ENCODE assay signal across 8 cellular contexts in genomic region chr13:99442273-99442895, GRCh38. TPM values are rescaled to one million over a fixed set of nuclear protein-coding genes. Genes with fewer than 3 reads are reported as not detected.
DNase-seq lines count a peak whose midpoint lies in the region; ATAC-seq and TF ChIP-seq lines count a peak whose summit lies in the region.

No MANE protein-coding gene starts in this region.

- H3K9me3 Mint-ChIP-seq in CD8-positive, alpha-beta memory T cell = no peaks in the 10 kb centered on the region
- H3K9me3 Mint-ChIP-seq in activated CD8-positive, alpha-beta T cell treated with anti-CD3 and anti-CD28 coated beads for 36 hours = no peaks in the 10 kb centered on the region

- H3K4me1 ChIP-seq in CD8-positive, alpha-beta memory T cell (ENCODE audit: insufficient read depth, low read length) = no peaks in the 10 kb centered on the region
- no peaks in the 10 kb centered on the region for H3K4me1 ChIP-seq in parathyroid adenoma

- no peaks in the 10 kb centered on the region for H3K36me3 ChIP-seq in CD8-positive, alpha-beta memory T cell (ENCODE audit: insufficient read depth, low read length)
- no peaks in the 10 kb centered on the region for H3K36me3 ChIP-seq in parathyroid adenoma (ENCODE audit: control insufficient read depth, insufficient read depth, low read length)

- H2AFZ ChIP-seq in parathyroid adenoma = no peak overlapping the region

- CTCF ChIA-PET in CD8-positive, alpha-beta memory T cell (lab: Charles Lee) = interaction anchor here (0.7 to 6.2 kb wide), 14 partner anchors 25 to 1073 kb away, joined by 3 to 41 read pairs (median 4); partner anchors contain the start of gene TM9SF2
- CTCF ChIA-PET in activated CD8-positive, alpha-beta T cell treated with anti-CD3 and anti-CD28 coated beads for 36 hours (lab: Charles Lee) = interaction anchor here (0.7 to 4.7 kb wide), 30 partner anchors 8 to 276 kb away, joined by 3 to 44 read pairs (median 4); partner anchors contain the start of gene CLYBL

- H3K27ac ChIP-seq in CD8-positive, alpha-beta memory T cell (ENCODE audit: low read depth, low read length) = no peak overlapping the region
- no peak overlapping the region for H3K27ac ChIP-seq in parathyroid adenoma

- H3K9me3 ChIP-seq in CD8-positive, alpha-beta memory T cell (ENCODE audit: low read length) = no peaks in the 10 kb centered on the region
- H3K9me3 ChIP-seq in parathyroid adenoma (ENCODE audit: control insufficient read depth, low read length) = no peaks in the 10 kb centered on the region

- no peak overlapping the region for H3K4me3 Mint-ChIP-seq in CD8-positive, alpha-beta memory T cell
- H3K4me3 Mint-ChIP-seq in activated CD8-positive, alpha-beta T cell treated with anti-CD3 and anti-CD28 coated beads for 36 hours = no peak overlapping the region

- peak; percentile 97 for TF ChIP-seq CTCF in activated CD8-positive, alpha-beta T cell treated with anti-CD3 and anti-CD28 coated beads for 36 hours (IDR thresholded peaks at IDR 0.05)
- TF ChIP-seq CTCF in foreskin fibroblast (IDR thresholded peaks at IDR 0.05; ENCODE audit: low read depth, low read length) (peak; percentile 80), parathyroid adenoma (IDR thresholded peaks at IDR 0.05) (peak; percentile 80)

- no peak overlapping the region for H3K9ac ChIP-seq in parathyroid adenoma

- H3K4me2 ChIP-seq in parathyroid adenoma (ENCODE audit: low read length) = no peak overlapping the region

- H3K4me1 Mint-ChIP-seq in CD8-positive, alpha-beta memory T cell = peaks cover 6% of the 10 kb centered on the region in 3 donors
- H3K4me1 Mint-ChIP-seq in activated CD8-positive, alpha-beta T cell treated with anti-CD3 and anti-CD28 coated beads for 36 hours (ENCODE audit: low read depth) = peaks cover 7% of the 10 kb centered on the region

- ATAC-seq in GM21515 (IDR thresholded peaks at IDR 0.05; ENCODE audit: unreplicated experiment) (peak; percentile 59), GM18870 (IDR thresholded peaks at IDR 0.05; ENCODE audit: unreplicated experiment) (no peak), HG03442 (IDR thresholded peaks at IDR 0.05; ENCODE audit: unreplicated experiment) (no peak)
- peak; percentile 86 for ATAC-seq in activated CD8-positive, alpha-beta T cell treated with anti-CD3 and anti-CD28 coated beads for 36 hours

- no peaks in the 10 kb centered on the region for H3K79me2 ChIP-seq in parathyroid adenoma

- POLR2A ChIA-PET in CD8-positive, alpha-beta memory T cell (lab: Charles Lee) = interaction anchor here (1.0 kb wide), 1 partner anchor 54 kb away, joined by 3 read pairs; no protein-coding TSS in a partner anchor
- POLR2A ChIA-PET in activated CD8-positive, alpha-beta T cell treated with anti-CD3 and anti-CD28 coated beads for 36 hours (lab: Charles Lee) = interaction anchor here (0.6 kb wide), 1 partner anchor 197 kb away, joined by 3 read pairs; no protein-coding TSS in a partner anchor

- intact Hi-C loops in activated CD8-positive, alpha-beta T cell treated with anti-CD3 and anti-CD28 coated beads for 36 hours (cut with micrococcal nuclease) = loop anchor here (2.0 to 5.0 kb wide), 2 partner anchors 60 to 215 kb away; no protein-coding TSS in a partner anchor

- H3K27ac Mint-ChIP-seq in CD8-positive, alpha-beta memory T cell = no peak overlapping the region
- H3K27ac Mint-ChIP-seq in activated CD8-positive, alpha-beta T cell treated with anti-CD3 and anti-CD28 coated beads for 36 hours = no peak overlapping the region

- H3K27me3 Mint-ChIP-seq in CD8-positive, alpha-beta memory T cell = no peaks in the 10 kb centered on the region
- peaks cover 2% of the 10 kb centered on the region for H3K27me3 Mint-ChIP-seq in activated CD8-positive, alpha-beta T cell treated with anti-CD3 and anti-CD28 coated beads for 36 hours

- DNase-seq in CD8-positive, alpha-beta memory T cell = peak in 4 of 5 donors; percentile 47 to 75 (median 58)
- DNase-seq in NCI-H460 (ENCODE audit: extremely low read depth, low read depth) (peak; percentile 26), foreskin fibroblast (peak in 1 of 2 donors; percentile 66)
- peak; percentile 60 for DNase-seq in activated CD8-positive, alpha-beta T cell treated with anti-CD3 and anti-CD28 coated beads for 36 hours

- no peak overlapping the region for H3K4me3 ChIP-seq in CD8-positive, alpha-beta memory T cell (ENCODE audit: low read length)
- H3K4me3 ChIP-seq in foreskin fibroblast (ENCODE audit: low read depth in 1 of 2, low read length in 2 of 2) = no peak overlapping the region
- H3K4me3 ChIP-seq in parathyroid adenoma (ENCODE audit: low read depth, low read length) = no peak overlapping the region

- no peaks in the 10 kb centered on the region for H3K36me3 Mint-ChIP-seq in CD8-positive, alpha-beta memory T cell
- no peaks in the 10 kb centered on the region for H3K36me3 Mint-ChIP-seq in activated CD8-positive, alpha-beta T cell treated with anti-CD3 and anti-CD28 coated beads for 36 hours (ENCODE audit: low read depth)

- no peaks in the 10 kb centered on the region for H3K27me3 ChIP-seq in CD8-positive, alpha-beta memory T cell (ENCODE audit: insufficient read depth, low read length, poor library complexity, severe bottlenecking)
- H3K27me3 ChIP-seq in parathyroid adenoma (ENCODE audit: control insufficient read depth, insufficient read depth, low read length) = no peaks in the 10 kb centered on the region

RNA-seq across cellular contexts. Expression of gene TM9SF2, which starts 58.9 kb away (rescaled TPM):
- 10 to 100 TPM; 88.0 to 96.0 TPM for total RNA-seq in CD8-positive, alpha-beta memory T cell
- polyA plus RNA-seq in CD8-positive, alpha-beta memory T cell = 81.3 TPM
- total RNA-seq in NCI-H460 (2014; rRNA removed; shearing (Covaris generic)) = 111 and 112 TPM in 2 replicates
- polyA plus RNA-seq in NCI-H460 (2014; cell fraction: nucleus; rRNA removed) = 53.8 and 76.6 TPM in 2 replicates
- 10 to 100 TPM; 48.0 to 48.1 TPM for total RNA-seq in activated CD8-positive, alpha-beta T cell treated with anti-CD3 and anti-CD28 coated beads for 36 hours

Comparison
In these comparisons a context has a peak if more than half of its experiments do, and no peak if none do; other contexts are left out.
1. ATAC-seq: peak in GM21515 (single experiment) and activated CD8-positive, alpha-beta T cell treated with anti-CD3 and anti-CD28 coated beads for 36 hours (single experiment); none in GM18870 (single experiment) and HG03442 (single experiment).
2. Peak in every context shown above with its lines, with median percentiles within 50 percentile points of each other: CTCF ChIP-seq.